In genomic region chr4:4860381-4860802, GRCh38 we compare ENCODE assay signal across 8 cellular contexts. TPM values are rescaled to one million over a fixed set of nuclear protein-coding genes. Genes with fewer than 3 reads are reported as not detected.
DNase-seq lines count a peak whose midpoint lies in the region; ATAC-seq, FAIRE-seq and TF ChIP-seq lines count a peak whose summit lies in the region.

No MANE protein-coding gene starts in this region.

- H3K4me1 ChIP-seq in H9 (ENCODE audit: insufficient read depth, low read length) (0 out of 2 replicates have a peak, but pooled peaks cover 3% of the 10 kb centered on the region), keratinocyte (ENCODE audit: control insufficient read depth, extremely low read depth, insufficient read depth, low read length) (peaks cover 4% of the 10 kb centered on the region), stomach smooth muscle (ENCODE audit: control insufficient read depth, insufficient read depth, low read length) (peaks cover 38% of the 10 kb centered on the region)

- H3T11ph ChIP-seq in H9 (ENCODE audit: low read length) = no peak overlapping the region

- no peak for TF ChIP-seq CTCF in H9 (conservative IDR thresholded peaks at IDR 0.05)
- no peak for TF ChIP-seq CTCF in keratinocyte (optimal IDR thresholded peaks at IDR 0.05 in 1 of 3, IDR thresholded peaks at IDR 0.05 in 1 of 3, conservative IDR thresholded peaks at IDR 0.05 in 1 of 3; ENCODE audit: extremely low read depth in 1 of 3, insufficient read depth in 2 of 3, low read length in 3 of 3)

- H3K14ac ChIP-seq in H9 (ENCODE audit: insufficient read depth, low read length) = no peak overlapping the region

- H4K91ac ChIP-seq in H9 (ENCODE audit: insufficient read length, low read depth, low read length) = no peak overlapping the region

- H2BK12ac ChIP-seq in H9 (ENCODE audit: insufficient read length, low read depth, low read length) = no peak overlapping the region

- peaks cover 8% of the 10 kb centered on the region for H4K20me1 ChIP-seq in H9 (ENCODE audit: control insufficient read depth, insufficient read depth, insufficient read length)
- peaks cover 7% of the 10 kb centered on the region for H4K20me1 ChIP-seq in keratinocyte (ENCODE audit: control insufficient read depth, extremely low read depth, insufficient read depth, low read length)

- no peak overlapping the region for H2BK120ac ChIP-seq in H9 (ENCODE audit: low read depth, low read length, poor library complexity, severe bottlenecking)

- H3K36me3 Mint-ChIP-seq in H9 (ENCODE audit: insufficient read depth in 1 of 3, low read depth in 3 of 3) = no peaks in the 10 kb centered on the region; a peak in 2 of 7 replicates
- peaks cover 2% of the 10 kb centered on the region for H3K36me3 Mint-ChIP-seq in activated naive CD8-positive, alpha-beta T cell treated with anti-CD3 and anti-CD28 coated beads for 36 hours

- no peak overlapping the region for H2BK5ac ChIP-seq in H9 (ENCODE audit: insufficient read length, low read length)

- no peak overlapping the region for H2BK15ac ChIP-seq in H9 (ENCODE audit: low read depth, low read length)

- peaks cover 10 to 52% of the 10 kb centered on the region in 2 experiments for H3K4me1 Mint-ChIP-seq in H9
- H3K4me1 Mint-ChIP-seq in activated naive CD8-positive, alpha-beta T cell treated with anti-CD3 and anti-CD28 coated beads for 36 hours = peaks cover 35% of the 10 kb centered on the region

- H3K9me3 ChIP-seq in H9 (ENCODE audit: control insufficient read depth, low read depth, low read length) (no peaks in the 10 kb centered on the region), keratinocyte (ENCODE audit: control insufficient read depth, low read depth, low read length) (no peaks in the 10 kb centered on the region), stomach smooth muscle (ENCODE audit: control insufficient read depth in 2 of 2, low read length in 2 of 2) (peaks cover 0 to 4% of the 10 kb centered on the region in 2 donors)

- H3K18ac ChIP-seq in H9 (ENCODE audit: insufficient read length, low read depth, low read length) = no peak overlapping the region

- H3K27me3 Mint-ChIP-seq in H9 (ENCODE audit: low read depth) = peaks cover 41% of the 10 kb centered on the region
- H3K27me3 Mint-ChIP-seq in activated naive CD8-positive, alpha-beta T cell treated with anti-CD3 and anti-CD28 coated beads for 36 hours = peaks cover 90% of the 10 kb centered on the region

- dilution Hi-C loops in keratinocyte (cut with MboI; ENCODE audit: extremely low pct_ligation_motif_present, low sequenced_read_pairs) = no loop called here

- H2BK20ac ChIP-seq in H9 (ENCODE audit: low read depth, low read length, poor library complexity, severe bottlenecking) = no peak overlapping the region

- no peaks in the 10 kb centered on the region for H3K9me1 ChIP-seq in keratinocyte (ENCODE audit: control insufficient read depth, extremely low read depth, insufficient read depth, low read length)

- ATAC-seq in HG02970 (IDR thresholded peaks at IDR 0.05; ENCODE audit: low FRiP score, unreplicated experiment) (no peak), HG02840 (IDR thresholded peaks at IDR 0.05; ENCODE audit: low FRiP score, unreplicated experiment) (no peak), GM18517 (IDR thresholded peaks at IDR 0.05; ENCODE audit: unreplicated experiment) (no peak)

- FAIRE-seq in keratinocyte (lab: Jason Lieb, UNC) = no peak

- H3K79me2 ChIP-seq in H9 (ENCODE audit: insufficient read depth, low read length) (no peaks in the 10 kb centered on the region), keratinocyte (ENCODE audit: control insufficient read depth, insufficient read depth, low read length) (no peaks in the 10 kb centered on the region)

- H3K9ac ChIP-seq in H9 (ENCODE audit: extremely low read depth, insufficient read length, low read length) = no peak overlapping the region
- H3K9ac ChIP-seq in keratinocyte (ENCODE audit: control insufficient read depth, extremely low read depth, insufficient read depth, low read length) = no peak overlapping the region
- peak overlapping the region; percentile 21 to 53 for H3K9ac ChIP-seq in stomach smooth muscle (ENCODE audit: low read length in 2 of 2)

- H2AK5ac ChIP-seq in H9 (ENCODE audit: insufficient read length, low read length) = no peak overlapping the region

- H3K27ac ChIP-seq in H9 (ENCODE audit: insufficient read length, low read depth, low read length) (no peak overlapping the region), keratinocyte (ENCODE audit: control insufficient read depth, insufficient read depth, low read length) (no peak overlapping the region), stomach smooth muscle (ENCODE audit: low read length) (no peak overlapping the region)

- peaks cover 91% of the 10 kb centered on the region for H3K27me3 ChIP-seq in H9 (ENCODE audit: insufficient read depth, low read length)
- peaks cover 98% of the 10 kb centered on the region for H3K27me3 ChIP-seq in keratinocyte (ENCODE audit: control insufficient read depth, extremely low read depth, insufficient read depth, low read length)
- peaks cover 75 to 92% of the 10 kb centered on the region in 2 donors for H3K27me3 ChIP-seq in stomach smooth muscle (ENCODE audit: control insufficient read depth in 1 of 2, insufficient read depth in 2 of 2, low read length in 2 of 2)

- H4K8ac ChIP-seq in H9 (replicated peaks; ENCODE audit: insufficient read length, low read depth, low read length) = no peak overlapping the region

- H3K4me2 ChIP-seq in H9 (ENCODE audit: insufficient read depth, insufficient read length, low read length) = peak overlapping the region; percentile 43
- H3K4me2 ChIP-seq in keratinocyte (ENCODE audit: control insufficient read depth, extremely low read depth, insufficient read depth, low read depth, low read length) = peak overlapping the region; percentile 65

- H3K23me2 ChIP-seq in H9 (ENCODE audit: insufficient read length, low read depth, low read length, poor library complexity, severe bottlenecking) = peaks cover 5% of the 10 kb centered on the region

- WGBS in H9 (ENCODE audit: extremely low coverage, insufficient read length, low lambda C conversion rate) = no CpG with 5 or more reads among the region's 22 CpGs

- H3K56ac ChIP-seq in H9 (ENCODE audit: insufficient read length, low read depth, low read length) = no peak overlapping the region

- peak overlapping the region; percentile 47 to 73 for H3K4me3 Mint-ChIP-seq in H9
- peak overlapping the region; percentile 65 for H3K4me3 Mint-ChIP-seq in activated naive CD8-positive, alpha-beta T cell treated with anti-CD3 and anti-CD28 coated beads for 36 hours

- no peaks in the 10 kb centered on the region for H3K36me3 ChIP-seq in keratinocyte (ENCODE audit: control insufficient read depth in 2 of 2, extremely low read depth in 1 of 2, insufficient read depth in 2 of 2, low read length in 2 of 2)
- no peaks in the 10 kb centered on the region for H3K36me3 ChIP-seq in stomach smooth muscle (ENCODE audit: control insufficient read depth in 2 of 2, insufficient read depth in 2 of 2, low read length in 2 of 2)

- H2AFZ ChIP-seq in H9 (ENCODE audit: low read length) (no peak overlapping the region), keratinocyte (ENCODE audit: control insufficient read depth, low read length) (no peak overlapping the region)

- no peak overlapping the region for H3K27ac Mint-ChIP-seq in H9
- H3K27ac Mint-ChIP-seq in activated naive CD8-positive, alpha-beta T cell treated with anti-CD3 and anti-CD28 coated beads for 36 hours = no peak overlapping the region

- no peaks in the 10 kb centered on the region for H3K79me1 ChIP-seq in H9 (ENCODE audit: insufficient read depth, low read depth, low read length, poor library complexity, severe bottlenecking)

- no peak overlapping the region for H3K23ac ChIP-seq in H9 (ENCODE audit: insufficient read length, low read depth, low read length)

- no peak overlapping the region for H4K5ac ChIP-seq in H9 (ENCODE audit: insufficient read length, low read depth, low read length)

- H3K9me3 Mint-ChIP-seq in H9 = peaks cover 0 to 11% of the 10 kb centered on the region in 2 experiments
- H3K9me3 Mint-ChIP-seq in activated naive CD8-positive, alpha-beta T cell treated with anti-CD3 and anti-CD28 coated beads for 36 hours = peaks cover 4% of the 10 kb centered on the region

- peak overlapping the region in 2 of 3 experiments; percentile 48 to 52 for H3K4me3 ChIP-seq in keratinocyte (ENCODE audit: control insufficient read depth in 2 of 3, extremely low read depth in 1 of 3, insufficient read depth in 2 of 3, low read depth in 1 of 3, low read length in 3 of 3)
- H3K4me3 ChIP-seq in stomach smooth muscle (ENCODE audit: low read length in 2 of 2) = peak overlapping the region; percentile 77 to 87

- H3K4ac ChIP-seq in H9 (ENCODE audit: low read depth, low read length) = no peak overlapping the region

- DNase-seq in A172 (ENCODE audit: low spot score) (peak; percentile 11), H9 (no peak), keratinocyte (ENCODE audit: low read depth, low spot score) (no peak)
- no peak for DNase-seq in activated naive CD8-positive, alpha-beta T cell treated with anti-CD3 and anti-CD28 coated beads for 36 hours

RNA-seq across cellular contexts. Expression of gene MSX1, which starts 0.9 kb away (rescaled TPM):
- total RNA-seq in A172 (2014; rRNA removed; shearing (Covaris generic)) = 6.0 and 9.9 TPM in 2 replicates
- total RNA-seq in H9 (2021) = not detected in 2 replicates
- total RNA-seq in activated naive CD8-positive, alpha-beta T cell treated with anti-CD3 and anti-CD28 coated beads for 36 hours = under 1 TPM; 0.10 to 0.14 TPM
- 0.06 to 0.10 TPM in 2 of 3 replicates, not detected in the other for polyA plus RNA-seq in keratinocyte
- not detected for polyA plus RNA-seq in keratinocyte (2011; ENCODE audit: low read depth)
- polyA plus RNA-seq in keratinocyte (2011; cell fraction: cytosol; rRNA removed) = 0.04 and 0.18 TPM in 2 replicates
- polyA plus RNA-seq in keratinocyte (2011; cell fraction: nucleus; rRNA removed) = 0.09 and 0.13 TPM in 2 replicates
- polyA plus RNA-seq in keratinocyte (2012; ENCODE audit: low replicate concordance) = not detected in 2 replicates
- polyA minus RNA-seq in keratinocyte = not detected in 3 replicates
- polyA minus RNA-seq in keratinocyte (2011; cell fraction: cytosol; rRNA and poly(A)+ RNA removed) = not detected
- polyA minus RNA-seq in keratinocyte (2011; cell fraction: nucleus; rRNA and poly(A)+ RNA removed) = 0.32 TPM in 1 of 2 replicates, not detected in the other

Comparison
In these comparisons a context has a peak if more than half of its experiments do, and no peak if none do; other contexts are left out.
1. H3K9ac ChIP-seq: peak in stomach smooth muscle (2 of 2); none in H9 (single experiment) and keratinocyte (single experiment).